Comparison of ENCODE assay signal across 12 cellular contexts in the genomic region with DNA sequence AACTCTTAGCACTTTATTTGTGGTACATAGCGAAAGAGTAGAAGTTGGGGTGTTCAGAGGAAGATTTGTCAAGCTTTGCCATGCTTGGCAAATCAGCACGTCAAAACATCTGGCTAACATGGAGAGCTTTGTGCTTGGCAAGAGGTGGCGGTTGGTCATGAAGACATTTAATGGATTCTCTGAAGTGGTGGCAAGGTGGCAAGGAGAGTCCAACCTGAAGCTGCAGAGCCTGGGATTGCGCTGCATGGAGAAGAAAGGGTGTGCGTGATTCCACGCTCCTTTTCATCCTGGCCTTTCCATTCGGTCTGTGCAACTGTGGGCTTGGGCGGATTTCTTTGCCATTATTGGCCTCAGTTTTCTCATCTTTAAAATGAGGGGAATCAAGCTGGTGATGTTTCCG. TPM values are rescaled to one million over a fixed set of nuclear protein-coding genes. Genes with fewer than 3 reads are reported as not detected.
DNase-seq lines count a peak whose midpoint lies in the region; ATAC-seq, FAIRE-seq and TF ChIP-seq lines count a peak whose summit lies in the region.
"Had no signal": no experiment of that assay in that cellular context is flagged by ENCODE, and none has a peak within 500 bp of the region (broad histone marks: within the 10 kb centered on the region; RNA-seq: fewer than 3 reads in every experiment).

No MANE protein-coding gene starts in this region.

- H2AK5ac ChIP-seq in H9 (ENCODE audit: insufficient read length, low read length), result no peak overlapping the region

- H2AFZ ChIP-seq in H9 (ENCODE audit: low read length) (no peak overlapping the region), astrocyte (ENCODE audit: low read depth, low read length) (no peak overlapping the region)

- H3K4me1 ChIP-seq in H9 (ENCODE audit: insufficient read depth, low read length) (no peaks in the 10 kb centered on the region), astrocyte (ENCODE audit: insufficient read depth, low read length) (peaks cover 46% of the 10 kb centered on the region), heart left ventricle (peaks cover 0 to 85% (median 50%) of the 10 kb centered on the region in 12 donors), rectal smooth muscle tissue (ENCODE audit: control insufficient read depth, insufficient read depth, low read length) (peaks cover 18% of the 10 kb centered on the region), gastrocnemius medialis (peaks cover 34 to 50% of the 10 kb centered on the region in 2 donors)

- H3K18ac ChIP-seq in H9 (ENCODE audit: insufficient read length, low read depth, low read length), result no peak overlapping the region

- peaks cover 5% of the 10 kb centered on the region; the same call in 1 of the 2 replicates for H3K79me2 ChIP-seq in H9 (ENCODE audit: insufficient read depth, low read length)
- H3K79me2 ChIP-seq in astrocyte (ENCODE audit: insufficient read depth, low read length), result peaks cover 87% of the 10 kb centered on the region

- H3K4me2 ChIP-seq in H9 (ENCODE audit: insufficient read depth, insufficient read length, low read length) (no peak overlapping the region), astrocyte (ENCODE audit: low read length) (peak overlapping the region; percentile 88)

- peaks cover 11% of the 10 kb centered on the region for H3K27me3 Mint-ChIP-seq in H9 (ENCODE audit: low read depth)
- no peaks in the 10 kb centered on the region for H3K27me3 Mint-ChIP-seq in astrocyte (ENCODE audit: low read depth, unreplicated experiment)

- intact Hi-C loops in heart left ventricle (cut with DNase I) (loop anchor here in 2 of 10 donors (5.0 kb wide), 2 partner anchors 41 to 254 kb away; no protein-coding TSS in a partner anchor), gastrocnemius medialis (cut with DNase I; ENCODE audit: low total_unique reads) (no loop called here)

- H3K23ac ChIP-seq in H9 (ENCODE audit: insufficient read length, low read depth, low read length), result no peak overlapping the region

- DNase-seq in H9 (peak; percentile 14), astrocyte (ENCODE audit: low read depth) (no peak), heart left ventricle (no peak), NCI-H187 (lab: John Stamatoyannopoulos, UW) (no peak), occipital lobe (lab: John Stamatoyannopoulos, UW) (no peak), gastrocnemius medialis (no peak)
- DNase-seq: HCEC 1CT; NCI-H510A treated with DMSO at 0.1 percent for 48 hours; pancreas; stimulated activated CD4-positive, alpha-beta T cell treated with anti-CD3 and anti-CD28 coated beads, Interleukin-2, amount 100 ng/mL, for 48 hours had no signal

- H2BK12ac ChIP-seq in H9 (ENCODE audit: insufficient read length, low read depth, low read length), result no peak overlapping the region

- H4K8ac ChIP-seq in H9 (replicated peaks; ENCODE audit: insufficient read length, low read depth, low read length), result no peak overlapping the region

- no peak for TF ChIP-seq POLR2A in heart left ventricle (IDR thresholded peaks at IDR 0.05)
- no peak for TF ChIP-seq POLR2A in gastrocnemius medialis (IDR thresholded peaks at IDR 0.05)

- ATAC-seq in heart left ventricle (no peak), gastrocnemius medialis (no peak)
- ATAC-seq: pancreas had no signal

- no peak overlapping the region for H3K56ac ChIP-seq in H9 (ENCODE audit: insufficient read length, low read depth, low read length)

- no peak overlapping the region for H2BK20ac ChIP-seq in H9 (ENCODE audit: low read depth, low read length, poor library complexity, severe bottlenecking)

- no peak overlapping the region for H3K4ac ChIP-seq in H9 (ENCODE audit: low read depth, low read length)

- H3K4me1 Mint-ChIP-seq in H9, result peaks cover 37 to 45% of the 10 kb centered on the region in 2 experiments
- H3K4me1 Mint-ChIP-seq in astrocyte (ENCODE audit: low read depth, unreplicated experiment), result peaks cover 54% of the 10 kb centered on the region

- H3K4me3 ChIP-seq in astrocyte (ENCODE audit: insufficient read depth, low read depth, low read length), result peak overlapping the region; percentile 40
- peak overlapping the region in 10 of 12 donors; percentile 72 to 99 (median 92) for H3K4me3 ChIP-seq in heart left ventricle
- H3K4me3 ChIP-seq in rectal smooth muscle tissue (ENCODE audit: low read length), result no peak overlapping the region
- no peak overlapping the region for H3K4me3 ChIP-seq in gastrocnemius medialis
- H3K4me3 ChIP-seq: adrenal gland, pancreas had no signal

- H3K36me3 Mint-ChIP-seq in H9 (ENCODE audit: insufficient read depth in 1 of 3, low read depth in 3 of 3) (peaks cover 4 to 12% (median 4%) of the 10 kb centered on the region in 3 experiments; a peak in 4 of 7 replicates), astrocyte (ENCODE audit: low read depth, unreplicated experiment) (peaks cover 5% of the 10 kb centered on the region)

- H3K36me3 ChIP-seq in astrocyte (ENCODE audit: insufficient read depth, low read length), result peaks cover 5% of the 10 kb centered on the region
- peaks cover 0 to 10% (median 0%) of the 10 kb centered on the region in 9 donors for H3K36me3 ChIP-seq in heart left ventricle
- no peaks in the 10 kb centered on the region for H3K36me3 ChIP-seq in rectal smooth muscle tissue (ENCODE audit: control insufficient read depth, insufficient read depth, low read length)
- no peaks in the 10 kb centered on the region for H3K36me3 ChIP-seq in gastrocnemius medialis
- H3K36me3 ChIP-seq: adrenal gland, pancreas had no signal

- no peak overlapping the region for H2BK120ac ChIP-seq in H9 (ENCODE audit: low read depth, low read length, poor library complexity, severe bottlenecking)

- H2BK15ac ChIP-seq in H9 (ENCODE audit: low read depth, low read length), result no peak overlapping the region

- no peak overlapping the region for H4K91ac ChIP-seq in H9 (ENCODE audit: insufficient read length, low read depth, low read length)

- no peak for FAIRE-seq in astrocyte (lab: Jason Lieb, UNC)
- FAIRE-seq: pancreas had no signal

- H2BK5ac ChIP-seq in H9 (ENCODE audit: insufficient read length, low read length), result no peak overlapping the region

- no peaks in the 10 kb centered on the region for H3K9me3 ChIP-seq in H9 (ENCODE audit: control insufficient read depth, low read depth, low read length)
- no peaks in the 10 kb centered on the region for H3K9me3 ChIP-seq in astrocyte (ENCODE audit: insufficient read depth, low read depth, low read length)
- H3K9me3 ChIP-seq in heart left ventricle, result no peaks in the 10 kb centered on the region
- no peaks in the 10 kb centered on the region for H3K9me3 ChIP-seq in gastrocnemius medialis
- H3K9me3 ChIP-seq: adrenal gland, pancreas had no signal

- no peak overlapping the region for H4K5ac ChIP-seq in H9 (ENCODE audit: insufficient read length, low read depth, low read length)

- no peaks in the 10 kb centered on the region; the same call in 1 of the 2 replicates for H3K27me3 ChIP-seq in H9 (ENCODE audit: insufficient read depth, low read length)
- H3K27me3 ChIP-seq in astrocyte (ENCODE audit: insufficient read depth, low read length), result no peaks in the 10 kb centered on the region
- H3K27me3 ChIP-seq in heart left ventricle, result no peaks in the 10 kb centered on the region
- no peaks in the 10 kb centered on the region for H3K27me3 ChIP-seq in rectal smooth muscle tissue (ENCODE audit: control insufficient read depth, insufficient read depth, low read length)
- no peaks in the 10 kb centered on the region for H3K27me3 ChIP-seq in gastrocnemius medialis
- H3K27me3 ChIP-seq: adrenal gland, pancreas had no signal

- H3K9ac ChIP-seq in H9 (ENCODE audit: extremely low read depth, insufficient read length, low read length) (no peak overlapping the region), astrocyte (ENCODE audit: low read length) (no peak overlapping the region), rectal smooth muscle tissue (ENCODE audit: low read length) (no peak overlapping the region)

- in situ Hi-C loops in gastrocnemius medialis (cut with MboI; ENCODE audit: low sequenced_read_pairs in 4 of 4), result loop anchor here in 2 of 4 donors (25.0 kb wide), 2 partner anchors 136 to 264 kb away; a partner anchor contains a TSS

- H3K27ac Mint-ChIP-seq in H9, result no peak overlapping the region
- peak overlapping the region; percentile 70 for H3K27ac Mint-ChIP-seq in astrocyte (ENCODE audit: unreplicated experiment)

- H3K79me1 ChIP-seq in H9 (ENCODE audit: insufficient read depth, low read depth, low read length, poor library complexity, severe bottlenecking), result no peaks in the 10 kb centered on the region

- no CpG with 5 or more reads among the region's 9 CpGs for WGBS in H9 (ENCODE audit: extremely low coverage, insufficient read length, low lambda C conversion rate)
- WGBS in heart left ventricle, 4 donors, result 55 to 72% (median 65%) methylated on average over 9 of the region's 9 CpGs

- H4K20me1 ChIP-seq in H9 (ENCODE audit: control insufficient read depth, insufficient read depth, insufficient read length), result no peaks in the 10 kb centered on the region
- H4K20me1 ChIP-seq in astrocyte (ENCODE audit: insufficient read depth, low read length), result peaks cover 70% of the 10 kb centered on the region

- no peak for TF ChIP-seq CTCF in H9 (conservative IDR thresholded peaks at IDR 0.05)
- no peak for TF ChIP-seq CTCF in astrocyte (IDR thresholded peaks at IDR 0.05; ENCODE audit: insufficient read depth, low read depth, low read length)
- no peak for TF ChIP-seq CTCF in heart left ventricle (IDR thresholded peaks at IDR 0.05)
- TF ChIP-seq CTCF in gastrocnemius medialis (IDR thresholded peaks at IDR 0.05 in 4 of 5, conservative IDR thresholded peaks at IDR 0.05 in 1 of 5), result no peak

- H3K4me3 Mint-ChIP-seq in H9, result no peak overlapping the region
- H3K4me3 Mint-ChIP-seq in astrocyte (ENCODE audit: unreplicated experiment), result peak overlapping the region; percentile 96

- no peak overlapping the region for H3T11ph ChIP-seq in H9 (ENCODE audit: low read length)

- H3K27ac ChIP-seq in H9 (ENCODE audit: insufficient read length, low read depth, low read length) (no peak overlapping the region), astrocyte (ENCODE audit: low read depth, low read length) (no peak overlapping the region), heart left ventricle (peak overlapping the region in 11 of 12 donors; percentile 6 to 99 (median 96)), rectal smooth muscle tissue (ENCODE audit: low read depth, low read length) (peak overlapping the region; percentile 41), gastrocnemius medialis (no peak overlapping the region)
- H3K27ac ChIP-seq: pancreas had no signal

- H3K23me2 ChIP-seq in H9 (ENCODE audit: insufficient read length, low read depth, low read length, poor library complexity, severe bottlenecking), result peaks cover 6% of the 10 kb centered on the region

- H3K14ac ChIP-seq in H9 (ENCODE audit: insufficient read depth, low read length), result no peak overlapping the region

- no peaks in the 10 kb centered on the region for H3K9me3 Mint-ChIP-seq in H9
- H3K9me3 Mint-ChIP-seq in astrocyte (ENCODE audit: unreplicated experiment), result peaks cover 4% of the 10 kb centered on the region

RNA-seq across cellular contexts. Expression of a gene that starts 3.1 kb away (rescaled TPM):
- total RNA-seq in H9 (2021), result 46.9 TPM in 2 replicates
- total RNA-seq in astrocyte, result 199 and 206 TPM in 2 replicates
- 100 to 1,000 TPM; 172 to 450 (median 233) TPM for total RNA-seq in heart left ventricle
- polyA plus RNA-seq in heart left ventricle, result 100 to 1,000 TPM; 144 to 227 TPM
- 72.1 TPM for total RNA-seq in occipital lobe
- total RNA-seq in gastrocnemius medialis, result 10 to 100 TPM; 13.6 to 50.7 (median 27.0) TPM

RNA-seq across cellular contexts. Expression of a gene that starts 55.5 kb away (rescaled TPM):
- total RNA-seq in H9 (2021), result 51.4 and 57.4 TPM in 2 replicates
- total RNA-seq in astrocyte, result 50.7 and 57.8 TPM in 2 replicates
- total RNA-seq in heart left ventricle, result 100 to 1,000 TPM in 3 of 9 donors, 10 to 100 TPM in 6; 58.7 to 139 (median 86.7) TPM
- polyA plus RNA-seq in heart left ventricle, result 100 to 1,000 TPM; 131 to 200 TPM
- 43.7 TPM for total RNA-seq in occipital lobe
- 10 to 100 TPM; 27.0 to 61.1 (median 50.2) TPM for total RNA-seq in gastrocnemius medialis

Comparison
In these comparisons a context has a peak if more than half of its experiments do, and no peak if none do; other contexts are left out.
1. H3K27ac ChIP-seq: peak in heart left ventricle (11 of 12) and rectal smooth muscle tissue (single experiment); none in H9 (single experiment), astrocyte (single experiment) and gastrocnemius medialis (0 of 4).
2. H3K4me3 ChIP-seq: peak in astrocyte (single experiment) and heart left ventricle (10 of 12); none in rectal smooth muscle tissue (single experiment) and gastrocnemius medialis (0 of 4).